1 cellular context compared by ENCODE assay signal in genomic region chr12:7064516-7064915, GRCh38.
A peak's percentile ranks its signal among the peaks of the same experiment; 100 is the strongest.
TF ChIP-seq lines count a peak whose summit lies in the region.

No MANE protein-coding gene starts in this region.

TF ChIP-seq in GM12878, 131 proteins besides CTCF, POLR2A, EP300 and RAD21:
- TF ChIP-seq LARP7 (IDR thresholded peaks at IDR 0.05), result no peak
- 0 out of 2 replicates have a peak, but pooled peaks have one; percentile 31 for TF ChIP-seq NR2F1 (conservative IDR thresholded peaks at IDR 0.05)
- 0 out of 2 replicates have a peak, but pooled peaks have one; percentile 10 for TF ChIP-seq ATF7 (IDR thresholded peaks at IDR 0.05; ENCODE audit: low read depth)
- TF ChIP-seq MEF2B (IDR thresholded peaks at IDR 0.05; ENCODE audit: partially characterized antibody, poor library complexity, severe bottlenecking), result peak; percentile 85
TF ChIP-seq in GM12878: peak in this region for 3.
